23 cellular contexts compared by ENCODE assay signal in the genomic region with DNA sequence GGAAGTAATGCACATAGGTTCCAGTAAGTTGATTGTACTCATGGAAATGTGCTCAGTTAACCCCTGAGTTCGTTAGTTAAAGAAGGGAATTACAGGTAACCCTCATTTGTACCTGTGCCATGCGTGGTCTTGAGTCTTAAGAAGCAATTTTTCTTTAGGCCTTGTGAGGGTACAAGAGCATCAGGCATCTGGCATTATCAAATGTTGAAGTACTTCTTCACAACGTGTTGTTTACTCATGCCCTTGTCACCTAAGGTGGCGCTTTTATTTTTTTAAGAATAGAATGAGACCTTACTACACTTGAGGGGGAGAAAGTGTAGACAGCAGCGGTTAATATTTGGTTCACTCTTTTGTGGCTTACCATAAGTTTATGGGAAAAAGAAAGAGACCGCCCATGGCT.
A peak's percentile ranks its signal among the peaks of the same experiment; 100 is the strongest.
DNase-seq lines count a peak whose midpoint lies in the region; ATAC-seq, FAIRE-seq and TF ChIP-seq lines count a peak whose summit lies in the region.
"Had no signal": no experiment of that assay in that cellular context is flagged by ENCODE, and none has a peak within 500 bp of the region (broad histone marks: within the 10 kb centered on the region; RNA-seq: fewer than 3 reads in every experiment).

No MANE protein-coding gene starts in this region.

- TF ChIP-seq RAD21 in HepG2 (CRISPR knock-in tag; IDR thresholded peaks at IDR 0.05): no peak

- H2AFZ ChIP-seq in HepG2 (ENCODE audit: low read length): no peak overlapping the region

- in situ Hi-C loops in HepG2 (cut with HindIII; ENCODE audit: extremely low pct_ligation_motif_present, low pct_unique_long_range_greater_than_20kb): no loop called here

- intact Hi-C loops in HepG2 (cut with micrococcal nuclease; ENCODE audit: unreplicated experiment): no loop called here
- intact Hi-C loops in right lobe of liver (cut with DNase I): no loop called here
- intact Hi-C loops in upper lobe of right lung (cut with DNase I): no loop called here

- BruUV-seq in HepG2 (replicated peaks; lab: Mats Ljungman, UMichigan): no TSS peak

- no peak for TF ChIP-seq EP300 in HepG2 (IDR thresholded peaks at IDR 0.05; ENCODE audit: low read depth in 2 of 2, low read length in 2 of 2)
- TF ChIP-seq EP300 in HepG2 (CRISPR knock-in tag; IDR thresholded peaks at IDR 0.05; ENCODE audit: borderline replicate concordance): no peak

- TF ChIP-seq POLR2A in HepG2 (IDR thresholded peaks at IDR 0.05; ENCODE audit: insufficient read depth in 1 of 2, low read depth in 2 of 2, low read length in 2 of 2) (no peak), right lobe of liver (IDR thresholded peaks at IDR 0.05) (no peak)

- peak; percentile 40 for DNase-seq in DMS53 (lab: John Stamatoyannopoulos, UW)
- no peak for DNase-seq in DMS53 treated with DMSO at 0.1 percent for 48 hours (lab: John Stamatoyannopoulos, UW; ENCODE audit: unreplicated experiment)
- peak; percentile 60 for DNase-seq in NCI-H510A treated with DMSO at 0.1 percent for 48 hours (lab: John Stamatoyannopoulos, UW)
- no peak for DNase-seq in NCI-H510A (lab: John Stamatoyannopoulos, UW)
- no peak for DNase-seq in HepG2 (ENCODE audit: low spot score)
- DNase-seq in right lobe of liver: no peak
- no peak for DNase-seq in upper lobe of right lung
- DNase-seq: AML-193; Caco-2; Calu3; CD4-positive, alpha-beta T cell; CD8-positive, alpha-beta T cell; DMS79 treated with DMSO at 0.1 percent for 48 hours; GF-D8 had no signal

- no peaks in the 10 kb centered on the region for H3K4me1 ChIP-seq in HepG2 (ENCODE audit: insufficient read depth, low read length)
- H3K4me1 ChIP-seq in right lobe of liver: no peaks in the 10 kb centered on the region
- H3K4me1 ChIP-seq in upper lobe of right lung: no peaks in the 10 kb centered on the region
- H3K4me1 ChIP-seq: BLaER1 treated with 17β-estradiol and CSF1 and Interleukin-3, amounts not matched to agents 10 nM and 100 nM; Caco-2 had no signal

- TF ChIP-seq CTCF in HepG2 (CRISPR knock-in tag; IDR thresholded peaks at IDR 0.05) (peak; percentile 41), right lobe of liver (IDR thresholded peaks at IDR 0.05) (no peak), upper lobe of right lung (IDR thresholded peaks at IDR 0.05) (no peak)

- H3K4me3 ChIP-seq in HepG2 (replicated peaks in 1 of 3; ENCODE audit: insufficient read depth in 1 of 3, low read depth in 2 of 3, low read length in 3 of 3): no peak overlapping the region
- H3K4me3 ChIP-seq in right lobe of liver: no peak overlapping the region
- no peak overlapping the region for H3K4me3 ChIP-seq in upper lobe of right lung
- H3K4me3 ChIP-seq: A549; BLaER1 treated with 17β-estradiol and CSF1 and Interleukin-3, amounts not matched to agents 10 nM and 100 nM had no signal

- H3K36me3 ChIP-seq in HepG2 (replicated peaks in 1 of 2; ENCODE audit: control insufficient read depth in 1 of 2, insufficient read depth in 2 of 2, low read length in 2 of 2): no peaks in the 10 kb centered on the region
- no peaks in the 10 kb centered on the region for H3K36me3 ChIP-seq in right lobe of liver
- no peaks in the 10 kb centered on the region for H3K36me3 ChIP-seq in upper lobe of right lung

- 89% methylated on average over 6 of the region's 6 CpGs for WGBS in HepG2 (ENCODE audit: low lambda C conversion rate)
- 82% methylated on average over 6 of the region's 6 CpGs for WGBS in right lobe of liver (ENCODE audit: insufficient coverage, low coverage, low lambda C conversion rate, missing lambda C conversion rate)

- ATAC-seq in HepG2: no peak
- ATAC-seq in right lobe of liver: no peak
- peak; percentile 23 for ATAC-seq in upper lobe of right lung
- ATAC-seq in HG03025 (IDR thresholded peaks at IDR 0.05; ENCODE audit: low FRiP score, unreplicated experiment): no peak
- ATAC-seq: A549; CD8-positive, alpha-beta T cell had no signal

- POLR2A ChIA-PET in HepG2 (lab: Yijun Ruan, JAX): no interaction called here

- no peaks in the 10 kb centered on the region for H4K20me1 ChIP-seq in HepG2 (ENCODE audit: insufficient read depth, low read length)
- H4K20me1 ChIP-seq: BLaER1 treated with 17β-estradiol and CSF1 and Interleukin-3, amounts not matched to agents 10 nM and 100 nM had no signal

- peaks cover 5% of the 10 kb centered on the region for H3K9me3 ChIP-seq in HepG2 (ENCODE audit: low read length)
- no peaks in the 10 kb centered on the region for H3K9me3 ChIP-seq in right lobe of liver
- peaks cover 12% of the 10 kb centered on the region for H3K9me3 ChIP-seq in upper lobe of right lung

- H3K27me3 ChIP-seq in HepG2 (ENCODE audit: control insufficient read depth in 1 of 2, insufficient read depth in 2 of 2, low read length in 2 of 2) (no peaks in the 10 kb centered on the region), right lobe of liver (no peaks in the 10 kb centered on the region), upper lobe of right lung (no peaks in the 10 kb centered on the region)
- H3K27me3 ChIP-seq: BLaER1 treated with 17β-estradiol and CSF1 and Interleukin-3, amounts not matched to agents 10 nM and 100 nM had no signal

- FAIRE-seq in HepG2 (lab: Jason Lieb, UNC): no peak
- FAIRE-seq: A549, D721Med, G401.6, GM12891, GM19239 had no signal

- CTCF ChIA-PET in HepG2 (lab: Yijun Ruan, JAX; ENCODE audit: low intra/inter-chr PET ratio, low total read pairs): no interaction called here

- H3K27ac ChIP-seq in HepG2 (ENCODE audit: extremely low read length, insufficient read depth, low read length) (no peak overlapping the region), right lobe of liver (no peak overlapping the region), upper lobe of right lung (no peak overlapping the region)
- H3K27ac ChIP-seq: 22Rv1; A549; BLaER1 treated with 17β-estradiol and CSF1 and Interleukin-3, amounts not matched to agents 10 nM and 100 nM; C4-2B had no signal

- H3K4me2 ChIP-seq in HepG2 (ENCODE audit: low read depth, low read length): no peak overlapping the region
- H3K4me2 ChIP-seq: A549; BLaER1 treated with 17β-estradiol and CSF1 and Interleukin-3, amounts not matched to agents 10 nM and 100 nM had no signal

- H3K9ac ChIP-seq in HepG2 (ENCODE audit: insufficient read depth, low read depth, low read length): no peak overlapping the region
- H3K9ac ChIP-seq: BLaER1 treated with 17β-estradiol and CSF1 and Interleukin-3, amounts not matched to agents 10 nM and 100 nM had no signal

- no peaks in the 10 kb centered on the region for H3K79me2 ChIP-seq in HepG2 (ENCODE audit: insufficient read depth, low read length)

TF ChIP-seq in HepG2, 621 proteins besides CTCF, POLR2A, EP300 and RAD21:
- TF ChIP-seq, protein P1, sequence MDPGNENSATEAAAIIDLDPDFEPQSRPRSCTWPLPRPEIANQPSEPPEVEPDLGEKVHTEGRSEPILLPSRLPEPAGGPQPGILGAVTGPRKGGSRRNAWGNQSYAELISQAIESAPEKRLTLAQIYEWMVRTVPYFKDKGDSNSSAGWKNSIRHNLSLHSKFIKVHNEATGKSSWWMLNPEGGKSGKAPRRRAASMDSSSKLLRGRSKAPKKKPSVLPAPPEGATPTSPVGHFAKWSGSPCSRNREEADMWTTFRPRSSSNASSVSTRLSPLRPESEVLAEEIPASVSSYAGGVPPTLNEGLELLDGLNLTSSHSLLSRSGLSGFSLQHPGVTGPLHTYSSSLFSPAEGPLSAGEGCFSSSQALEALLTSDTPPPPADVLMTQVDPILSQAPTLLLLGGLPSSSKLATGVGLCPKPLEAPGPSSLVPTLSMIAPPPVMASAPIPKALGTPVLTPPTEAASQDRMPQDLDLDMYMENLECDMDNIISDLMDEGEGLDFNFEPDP (CRISPR knock-in tag; conservative IDR thresholded peaks at IDR 0.05): 0 out of 2 replicates have a peak, but pooled peaks have one; percentile 26
- TF ChIP-seq SMC3 (IDR thresholded peaks at IDR 0.05; ENCODE audit: low read length) (0 out of 2 replicates have a peak, but pooled peaks have one; percentile 3), STAG1 (CRISPR knock-in tag; IDR thresholded peaks at IDR 0.05) (peak; percentile 56), ZSCAN21 (CRISPR knock-in tag; IDR thresholded peaks at IDR 0.05; ENCODE audit: borderline replicate concordance) (no peak)

Comparison
In these comparisons a context has a peak if more than half of its experiments do, and no peak if none do; other contexts are left out.
1. DNase-seq: peak in DMS53 (single experiment) and NCI-H510A treated with DMSO at 0.1 percent for 48 hours (single experiment); none in DMS53 treated with DMSO at 0.1 percent for 48 hours (single experiment), NCI-H510A (single experiment), HepG2 (single experiment), right lobe of liver (0 of 3) and upper lobe of right lung (single experiment).